8 cellular contexts compared by ENCODE assay signal in genomic region chr4:153205028-153205648, GRCh38. TPM values are rescaled to one million over a fixed set of nuclear protein-coding genes. Genes with fewer than 3 reads are reported as not detected.
A peak's percentile ranks its signal among the peaks of the same experiment; 100 is the strongest.
DNase-seq lines count a peak whose midpoint lies in the region; ATAC-seq and TF ChIP-seq lines count a peak whose summit lies in the region.

No MANE protein-coding gene starts in this region.

- peaks cover 16% of the 10 kb centered on the region for H3K27me3 Mint-ChIP-seq in memory B cell

- no peak overlapping the region for H3K56ac ChIP-seq in IMR-90 (ENCODE audit: extremely low read depth, insufficient read depth, low read length)

- H2BK15ac ChIP-seq in IMR-90 (ENCODE audit: low read depth, low read length) = no peak overlapping the region

- no peak overlapping the region for H3K4ac ChIP-seq in IMR-90 (ENCODE audit: low read depth, low read length)

- no peaks in the 10 kb centered on the region for H3K9me1 ChIP-seq in IMR-90 (ENCODE audit: insufficient read depth, low read length)

- peaks cover 9% of the 10 kb centered on the region for H3K4me1 Mint-ChIP-seq in memory B cell

- no peaks in the 10 kb centered on the region for H3K9me3 ChIP-seq in IMR-90 (ENCODE audit: control insufficient read depth, insufficient read depth, low read length)
- no peaks in the 10 kb centered on the region for H3K9me3 ChIP-seq in vagina

- in situ Hi-C loops in IMR-90 (cut with MboI; ENCODE audit: low sequenced_read_pairs) = no loop called here

- no peak overlapping the region for H2BK20ac ChIP-seq in IMR-90 (ENCODE audit: low read depth, low read length)

- no peaks in the 10 kb centered on the region for H3K36me3 Mint-ChIP-seq in memory B cell

- H2AK9ac ChIP-seq in IMR-90 (replicated peaks; ENCODE audit: low read depth, low read length, poor library complexity) = no peak overlapping the region

- H4K91ac ChIP-seq in IMR-90 (ENCODE audit: insufficient read depth, low read depth, low read length) = no peak overlapping the region

- no peak overlapping the region for H2BK120ac ChIP-seq in IMR-90 (ENCODE audit: low read depth, low read length)

- DNase-seq in IMR-90 = no peak
- DNase-seq in activated naive CD4-positive, alpha-beta T cell treated with anti-CD3 and anti-CD28 coated beads, Interleukin-2, amount 50 U/mL, for 16 hours = peak; percentile 12
- peak; percentile 9 to 17 for DNase-seq in memory B cell (ENCODE audit: low spot score in 2 of 2)
- no peak for DNase-seq in vagina (ENCODE audit: extremely low spot score in 2 of 2)
- DNase-seq in hepatic stellate cell (ENCODE audit: low spot score) = no peak

- H3K27me3 ChIP-seq in IMR-90 (ENCODE audit: control insufficient read depth, insufficient read depth, low read length) = no peaks in the 10 kb centered on the region
- no peaks in the 10 kb centered on the region for H3K27me3 ChIP-seq in vagina

- no peak overlapping the region for H4K5ac ChIP-seq in IMR-90 (ENCODE audit: low read depth, low read length)

- CTCF ChIA-PET in IMR-90 (lab: Yijun Ruan, JAX) = interaction anchor here (1.2 kb wide), 1 partner anchor 61 kb away, joined by 3 read pairs; no protein-coding TSS in a partner anchor

- POLR2A ChIA-PET in IMR-90 (lab: Charles Lee; ENCODE audit: unreplicated experiment) = interaction anchor here (0.9 kb wide), 1 partner anchor 17 kb away, joined by 6 read pairs; no protein-coding TSS in a partner anchor

- H3K27ac Mint-ChIP-seq in memory B cell = no peak overlapping the region

- H3K23ac ChIP-seq in IMR-90 (ENCODE audit: low read depth, low read length) = no peak overlapping the region

- dilution Hi-C loops in IMR-90 (cut with HindIII; ENCODE audit: low sequenced_read_pairs, unreplicated experiment) = no loop called here

- H2AK5ac ChIP-seq in IMR-90 (ENCODE audit: low read depth, low read length) = no peak overlapping the region

- H3K9ac ChIP-seq in IMR-90 (ENCODE audit: low read depth, low read length) = no peak overlapping the region

- H3K4me1 ChIP-seq in IMR-90 (ENCODE audit: control insufficient read depth, insufficient read depth, low read length) (peaks cover 4% of the 10 kb centered on the region), vagina (peaks cover 11% of the 10 kb centered on the region)

- H3K4me3 Mint-ChIP-seq in memory B cell = no peak overlapping the region

- 79% methylated on average over 2 of the region's 18 CpGs; no CpG with 5 or more reads in 1 of the 2 experiments for WGBS in IMR-90 (ENCODE audit: extremely low coverage in 2 of 2, insufficient read length in 1 of 2), 2 experiments

- no peak overlapping the region for H2BK5ac ChIP-seq in IMR-90 (ENCODE audit: low read depth, low read length, poor library complexity, severe bottlenecking)

- TF ChIP-seq POLR2A in GM18505 (IDR thresholded peaks at IDR 0.05; ENCODE audit: borderline replicate concordance, extremely low read depth, insufficient read depth, insufficient read length) = no peak
- TF ChIP-seq POLR2A in IMR-90 (IDR thresholded peaks at IDR 0.05; ENCODE audit: low read depth, low read length) = no peak
- no peak for TF ChIP-seq POLR2A in vagina (IDR thresholded peaks at IDR 0.05)

- H3K27ac ChIP-seq in IMR-90 (ENCODE audit: insufficient read depth, low read length) (no peak overlapping the region), vagina (peak overlapping the region; percentile 17)

- no peak overlapping the region; a peak in 1 of 4 replicates for H4K8ac ChIP-seq in IMR-90 (ENCODE audit: low read depth in 2 of 2, low read length in 2 of 2)

- H3K4me3 ChIP-seq in IMR-90 (ENCODE audit: insufficient read depth, low read depth, low read length) (no peak overlapping the region), vagina (peak overlapping the region; percentile 22 to 30)

- ATAC-seq in GM18505 (IDR thresholded peaks at IDR 0.05; ENCODE audit: unreplicated experiment) = peak; percentile 69
- ATAC-seq in IMR-90 (ENCODE audit: low read depth) = no peak
- peak; percentile 92 for ATAC-seq in memory B cell (ENCODE audit: low read depth)
- ATAC-seq in HG02884 (IDR thresholded peaks at IDR 0.05; ENCODE audit: unreplicated experiment) = no peak
- ATAC-seq in HG03097 (IDR thresholded peaks at IDR 0.05; ENCODE audit: low FRiP score, unreplicated experiment) = no peak

- H2AFZ ChIP-seq in IMR-90 (replicated peaks; ENCODE audit: low read length, poor library complexity) = no peak overlapping the region

- no peak for TF ChIP-seq RAD21 in IMR-90 (IDR thresholded peaks at IDR 0.05; ENCODE audit: low read length)

- no peak for TF ChIP-seq CTCF in IMR-90 (conservative IDR thresholded peaks at IDR 0.05; ENCODE audit: low read depth, low read length)
- TF ChIP-seq CTCF in vagina (IDR thresholded peaks at IDR 0.05) = no peak

- H3K9me3 Mint-ChIP-seq in memory B cell = no peaks in the 10 kb centered on the region

- no peaks in the 10 kb centered on the region for H4K20me1 ChIP-seq in IMR-90 (ENCODE audit: insufficient read depth, low read length)

- BruUV-seq in IMR-90 (replicated peaks; lab: Mats Ljungman, UMichigan) = no TSS peak

- H3K79me1 ChIP-seq in IMR-90 (ENCODE audit: low read depth in 1 of 2, low read length in 2 of 2) = no peaks in the 10 kb centered on the region

- peak overlapping the region; percentile 57; the same call in 1 of the 2 replicates for H3K4me2 ChIP-seq in IMR-90 (ENCODE audit: low read depth, low read length)

- intact Hi-C loops in IMR-90 (cut with micrococcal nuclease) (no loop called here), vagina (cut with DNase I) (loop anchor here (10.0 kb wide), 1 partner anchor 110 kb away; no protein-coding TSS in a partner anchor)

- no peak overlapping the region for H3K18ac ChIP-seq in IMR-90 (ENCODE audit: low read depth, low read length)

- H3K14ac ChIP-seq in IMR-90 (replicated peaks; ENCODE audit: low read depth, low read length) = no peak overlapping the region

- no peaks in the 10 kb centered on the region for H3K36me3 ChIP-seq in IMR-90 (ENCODE audit: control insufficient read depth, insufficient read depth, low read length)
- H3K36me3 ChIP-seq in vagina = no peaks in the 10 kb centered on the region

TF ChIP-seq in IMR-90, 13 proteins besides CTCF, POLR2A, EP300 and RAD21:
- TF ChIP-seq MXI1 (IDR thresholded peaks at IDR 0.05; ENCODE audit: borderline replicate concordance, low read depth, low read length) = no peak
- TF ChIP-seq NFE2L2 (IDR thresholded peaks at IDR 0.05; ENCODE audit: low read depth, low read length) = no peak
- TF ChIP-seq CEBPB (IDR thresholded peaks at IDR 0.05; ENCODE audit: low read depth, low read length) = no peak
- TF ChIP-seq MAFK (IDR thresholded peaks at IDR 0.05; ENCODE audit: low read depth, low read length) = no peak
- no peak for TF ChIP-seq BHLHE40 (IDR thresholded peaks at IDR 0.05; ENCODE audit: low read depth, low read length)
- TF ChIP-seq FOS (IDR thresholded peaks at IDR 0.05; ENCODE audit: low read depth, low read length) = no peak
TF ChIP-seq in IMR-90: peak in this region for 0.

RNA-seq across cellular contexts. Expression of gene TRIM2, which starts 0.9 kb away (rescaled TPM):
- total RNA-seq in IMR-90 (2012; rRNA removed) = 52.2 and 64.2 TPM in 2 replicates
- polyA plus RNA-seq in IMR-90 (2012; rRNA removed) = 15.9 and 16.0 TPM in 2 replicates
- 6.7 and 14.0 TPM in 2 replicates for polyA plus RNA-seq in IMR-90 (2012; cell fraction: cytosol; rRNA removed)
- 19.2 and 24.1 TPM in 2 replicates for polyA plus RNA-seq in IMR-90 (2012; cell fraction: nucleus; rRNA removed; ENCODE audit: low replicate concordance)
- 28.7 TPM for total RNA-seq in vagina

Comparison
In these comparisons a context has a peak if more than half of its experiments do, and no peak if none do; other contexts are left out.
1. ATAC-seq: peak in GM18505 (single experiment) and memory B cell (single experiment); none in IMR-90 (single experiment), HG02884 (single experiment) and HG03097 (single experiment).
2. DNase-seq: peak in activated naive CD4-positive, alpha-beta T cell treated with anti-CD3 and anti-CD28 coated beads, Interleukin-2, amount 50 U/mL, for 16 hours (single experiment) and memory B cell (2 of 2); none in IMR-90 (single experiment), vagina (0 of 2) and hepatic stellate cell (single experiment).